ENCODE assay signal across 8 cellular contexts in the genomic region with DNA sequence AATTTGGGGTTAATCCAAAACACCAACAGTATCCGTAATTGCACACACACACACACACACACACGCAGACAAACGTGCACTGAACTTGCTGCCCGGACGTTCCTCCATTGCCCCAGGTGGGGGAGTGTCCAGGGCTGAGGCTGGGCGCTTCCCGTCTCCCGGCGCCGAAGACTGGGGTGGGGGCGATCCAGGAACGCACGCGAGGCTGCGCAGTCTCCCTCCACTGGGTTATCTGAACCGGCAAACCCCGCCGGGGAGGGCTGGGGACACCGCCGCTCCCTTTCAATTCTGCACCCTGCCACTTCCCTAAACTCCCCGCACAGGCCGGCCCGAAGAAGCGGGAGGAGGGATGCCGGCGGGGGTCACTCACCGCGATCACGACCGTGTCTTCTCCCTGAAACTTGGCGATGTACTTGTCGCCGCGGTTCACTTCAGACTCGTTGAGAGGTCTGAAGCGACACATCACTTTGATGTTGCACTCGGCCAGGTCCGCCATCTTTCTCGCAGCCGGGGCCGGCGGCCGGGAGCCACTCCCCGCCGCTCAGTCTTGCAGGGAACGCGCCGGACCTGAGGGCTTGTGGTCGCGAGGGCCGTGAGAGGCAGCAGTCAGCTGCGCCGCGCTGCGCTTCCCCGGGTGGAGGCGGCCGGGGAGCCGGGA. TPM values are rescaled to one million over a fixed set of nuclear protein-coding genes. Genes with fewer than 3 reads are reported as not detected.
DNase-seq lines count a peak whose midpoint lies in the region; ATAC-seq and TF ChIP-seq lines count a peak whose summit lies in the region.

No MANE protein-coding gene starts in this region.

- peak overlapping the region; percentile 94 for H3K27ac ChIP-seq in HCT116 (ENCODE audit: low read depth, low read length)
- peak overlapping the region; percentile 82; the same call in 1 of the 2 replicates for H3K27ac ChIP-seq in MM.1S (ENCODE audit: low read length)
- peak overlapping the region; percentile 99 for H3K27ac ChIP-seq in breast epithelium
- peak overlapping the region; percentile 91 for H3K27ac ChIP-seq in smooth muscle cell (ENCODE audit: low read depth)

- H3K4me2 ChIP-seq in HCT116 (ENCODE audit: low read length), result peak overlapping the region; percentile 91
- H3K4me2 ChIP-seq in MM.1S (ENCODE audit: low read depth, low read length), result peak overlapping the region; percentile 68
- peak overlapping the region; percentile 94 for H3K4me2 ChIP-seq in smooth muscle cell

- peaks cover 8 to 26% of the 10 kb centered on the region in 2 experiments for H3K4me1 ChIP-seq in HCT116 (ENCODE audit: control insufficient read depth in 1 of 2, insufficient read depth in 2 of 2, low read length in 2 of 2)
- peaks cover 15% of the 10 kb centered on the region for H3K4me1 ChIP-seq in MM.1S (ENCODE audit: low read length)
- H3K4me1 ChIP-seq in breast epithelium, result peaks cover 0 to 7% of the 10 kb centered on the region in 2 donors
- H3K4me1 ChIP-seq in smooth muscle cell (ENCODE audit: low read depth), result peaks cover 34% of the 10 kb centered on the region

- H3K36me3 ChIP-seq in HCT116 (ENCODE audit: control insufficient read depth in 1 of 2, insufficient read depth in 2 of 2, low read length in 2 of 2) (no peaks in the 10 kb centered on the region), MM.1S (replicated peaks; ENCODE audit: insufficient read depth, low read length) (no peaks in the 10 kb centered on the region), breast epithelium (no peaks in the 10 kb centered on the region), smooth muscle cell (ENCODE audit: low read depth) (no peaks in the 10 kb centered on the region)

- DNase-seq in NCI-H1105 treated with DMSO at 0.1 percent for 48 hours (lab: John Stamatoyannopoulos, UW), result peak; percentile 40
- DNase-seq in NCI-H1105 (lab: John Stamatoyannopoulos, UW), result no peak
- no peak for DNase-seq in HCT116 (ENCODE audit: low read depth, low spot score)
- peak; percentile 55 for DNase-seq in MM.1S
- peak; percentile 80 for DNase-seq in UCSD-AML1 (lab: John Stamatoyannopoulos, UW; ENCODE audit: unreplicated experiment)
- DNase-seq in breast epithelium (ENCODE audit: low spot score in 2 of 2), result peak; percentile 51 to 76
- peak in 2 of 3 donors; percentile 59 to 60 for DNase-seq in immature natural killer cell
- peak; percentile 74 for DNase-seq in smooth muscle cell (lab: John Stamatoyannopoulos, UW; ENCODE audit: unreplicated experiment)

- H3K9ac ChIP-seq in HCT116 (ENCODE audit: low read length), result peak overlapping the region; percentile 86
- peak overlapping the region; percentile 82 for H3K9ac ChIP-seq in MM.1S (ENCODE audit: low read length)
- peak overlapping the region; percentile 95 for H3K9ac ChIP-seq in smooth muscle cell (ENCODE audit: low read depth)

- CTCF ChIA-PET in HCT116 (lab: Charles Lee), result no interaction called here

- H3K9me3 Mint-ChIP-seq in immature natural killer cell, result no peaks in the 10 kb centered on the region

- no peak for TF ChIP-seq CTCF in HCT116 (IDR thresholded peaks at IDR 0.05 in 2 of 3, conservative IDR thresholded peaks at IDR 0.05 in 1 of 3; ENCODE audit: borderline replicate concordance in 1 of 3, insufficient read depth in 1 of 3, low read depth in 2 of 3, low read length in 2 of 3)
- no peak for TF ChIP-seq CTCF in MM.1S (IDR thresholded peaks at IDR 0.05; ENCODE audit: low read length)
- TF ChIP-seq CTCF in breast epithelium (IDR thresholded peaks at IDR 0.05), result peak in 1 of 3 donors; percentile 16
- TF ChIP-seq CTCF in smooth muscle cell (IDR thresholded peaks at IDR 0.05; ENCODE audit: borderline replicate concordance, insufficient read depth, poor library complexity, severe bottlenecking), result no peak

- TF ChIP-seq POLR2A in HCT116 (IDR thresholded peaks at IDR 0.05; ENCODE audit: borderline replicate concordance, extremely low read depth, insufficient read depth, insufficient read length) (no peak), breast epithelium (IDR thresholded peaks at IDR 0.05) (peak; percentile 35)

- H3K4me1 Mint-ChIP-seq in immature natural killer cell, result peaks cover 56 to 63% of the 10 kb centered on the region in 2 donors

- H3K9me2 ChIP-seq in HCT116 (ENCODE audit: insufficient read depth) (no peaks in the 10 kb centered on the region), MM.1S (replicated peaks; ENCODE audit: insufficient read depth, low read length) (no peaks in the 10 kb centered on the region)

- TF ChIP-seq RAD21 in HCT116 (IDR thresholded peaks at IDR 0.05; ENCODE audit: low read depth), result peak; percentile 8; the same call in 1 of the 2 replicates

- intact Hi-C loops in HCT116 (cut with micrococcal nuclease) (loop anchor here (5.0 to 10.0 kb wide), 3 partner anchors 82 to 309 kb away; no protein-coding TSS in a partner anchor), breast epithelium (cut with DNase I; ENCODE audit: low total_unique reads) (no loop called here)

- H4K20me1 ChIP-seq in HCT116 (ENCODE audit: insufficient read depth) (peaks cover 40% of the 10 kb centered on the region; the same call in 1 of the 2 replicates), MM.1S (ENCODE audit: insufficient read depth, low read length) (peaks cover 47% of the 10 kb centered on the region), smooth muscle cell (ENCODE audit: low read depth) (peaks cover 50% of the 10 kb centered on the region)

- H3K79me2 ChIP-seq in HCT116 (ENCODE audit: insufficient read depth, low read length), result peaks cover 55% of the 10 kb centered on the region
- H3K79me2 ChIP-seq in MM.1S (ENCODE audit: low read length), result peaks cover 56% of the 10 kb centered on the region
- peaks cover 55% of the 10 kb centered on the region for H3K79me2 ChIP-seq in smooth muscle cell (ENCODE audit: low read depth)

- RAD21 ChIA-PET in HCT116 (lab: Charles Lee; ENCODE audit: low non-redundant PET in 1 of 2, low total read pairs in 2 of 2, uncharacterized antibody in 2 of 2, unreplicated experiment in 2 of 2), result no interaction called here

- H3K27me3 ChIP-seq in HCT116 (ENCODE audit: insufficient read depth, low read length) (no peaks in the 10 kb centered on the region), MM.1S (replicated peaks; ENCODE audit: insufficient read depth, low read length) (no peaks in the 10 kb centered on the region), breast epithelium (no peaks in the 10 kb centered on the region), smooth muscle cell (ENCODE audit: low read depth) (no peaks in the 10 kb centered on the region)

- H3F3A ChIP-seq in MM.1S (ENCODE audit: insufficient read depth, low read length), result no peaks in the 10 kb centered on the region
- peaks cover 5% of the 10 kb centered on the region for H3F3A ChIP-seq in smooth muscle cell (ENCODE audit: low read depth)

- H3K27ac Mint-ChIP-seq in immature natural killer cell, result peak overlapping the region; percentile 88 to 94 (median 92)

- H3K4me3 Mint-ChIP-seq in immature natural killer cell, result peak overlapping the region; percentile 96 to 97 (median 96)

- peak overlapping the region; percentile 86 to 96 for H3K4me3 ChIP-seq in HCT116 (replicated peaks in 1 of 2; ENCODE audit: low read depth in 1 of 2, low read length in 2 of 2)
- H3K4me3 ChIP-seq in MM.1S (ENCODE audit: low read length), result peak overlapping the region; percentile 94
- peak overlapping the region; percentile 86 to 97 (median 88) for H3K4me3 ChIP-seq in breast epithelium
- peak overlapping the region; percentile 97 for H3K4me3 ChIP-seq in smooth muscle cell

- ATAC-seq in HCT116, result peak; percentile 70

- POLR2A ChIA-PET in HCT116 (lab: Charles Lee), result no interaction called here

- BruUV-seq in HCT116 (replicated peaks; lab: Mats Ljungman, UMichigan), result no TSS peak

- H3K9me3 ChIP-seq in HCT116 (ENCODE audit: control insufficient read depth in 1 of 2, insufficient read depth in 1 of 2, low read depth in 1 of 2, low read length in 2 of 2), result no peaks in the 10 kb centered on the region
- no peaks in the 10 kb centered on the region for H3K9me3 ChIP-seq in MM.1S (replicated peaks; ENCODE audit: insufficient read depth, low read length)
- H3K9me3 ChIP-seq in breast epithelium, result no peaks in the 10 kb centered on the region
- no peaks in the 10 kb centered on the region for H3K9me3 ChIP-seq in smooth muscle cell (replicated peaks; ENCODE audit: low read depth)

- peaks cover 5 to 14% (median 5%) of the 10 kb centered on the region in 3 donors for H3K27me3 Mint-ChIP-seq in immature natural killer cell (ENCODE audit: low read depth in 3 of 3)

- WGBS in smooth muscle cell (ENCODE audit: low lambda C conversion rate), result 1% methylated on average over 59 of the region's 59 CpGs

- no peak overlapping the region for H2AFZ ChIP-seq in HCT116 (ENCODE audit: low read depth, low read length, poor library complexity, severe bottlenecking)
- peak overlapping the region; percentile 96 for H2AFZ ChIP-seq in MM.1S (ENCODE audit: low read length)
- peak overlapping the region; percentile 95 for H2AFZ ChIP-seq in smooth muscle cell (ENCODE audit: low read depth)

- no peaks in the 10 kb centered on the region for H3K36me3 Mint-ChIP-seq in immature natural killer cell

TF ChIP-seq in HCT116, 20 proteins besides CTCF, POLR2A, EP300 and RAD21:
- TF ChIP-seq, protein P1, sequence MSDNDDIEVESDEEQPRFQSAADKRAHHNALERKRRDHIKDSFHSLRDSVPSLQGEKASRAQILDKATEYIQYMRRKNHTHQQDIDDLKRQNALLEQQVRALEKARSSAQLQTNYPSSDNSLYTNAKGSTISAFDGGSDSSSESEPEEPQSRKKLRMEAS (IDR thresholded peaks at IDR 0.05), result 0 out of 2 replicates have a peak, but pooled peaks have one; percentile 48
- TF ChIP-seq POLR2AphosphoS5 (IDR thresholded peaks at IDR 0.05; ENCODE audit: low read depth, low read length) (peak; percentile 30; the same call in 1 of the 2 replicates), EGR1 (IDR thresholded peaks at IDR 0.05; ENCODE audit: low read depth) (0 out of 2 replicates have a peak, but pooled peaks have one; percentile 8), ATF3 (IDR thresholded peaks at IDR 0.05) (no peak), TCF7L2 (IDR thresholded peaks at IDR 0.05; ENCODE audit: borderline replicate concordance, extremely low read depth, insufficient read depth, insufficient read length) (peak; percentile 89)

RNA-seq across cellular contexts. Expression of gene KIF5B, which starts 0.6 kb away (rescaled TPM):
- total RNA-seq in HCT116 (2021; ENCODE audit: unreplicated experiment) (117 TPM), breast epithelium (100 to 1,000 TPM; 104 to 115 (median 108) TPM), smooth muscle cell (164 and 198 TPM in 2 replicates)
- polyA plus RNA-seq in HCT116 (2012), result 43.7 and 53.4 TPM in 2 replicates
- polyA plus RNA-seq in immature natural killer cell (10 to 100 TPM; 15.0 to 24.8 (median 15.3) TPM), smooth muscle cell (74.2 and 82.2 TPM in 2 replicates)

Comparison
In these comparisons a context has a peak if more than half of its experiments do, and no peak if none do; other contexts are left out.
1. DNase-seq: peak in NCI-H1105 treated with DMSO at 0.1 percent for 48 hours (single experiment), MM.1S (single experiment), UCSD-AML1 (single experiment), breast epithelium (2 of 2), immature natural killer cell (2 of 3) and smooth muscle cell (single experiment); none in NCI-H1105 (single experiment) and HCT116 (single experiment).
2. Peak in every context shown above with its lines, with median percentiles within 50 percentile points of each other: H3K27ac ChIP-seq, H3K4me2 ChIP-seq, H3K4me3 ChIP-seq and H3K9ac ChIP-seq.